ENCODE assay signal across 8 cellular contexts in the genomic region with DNA sequence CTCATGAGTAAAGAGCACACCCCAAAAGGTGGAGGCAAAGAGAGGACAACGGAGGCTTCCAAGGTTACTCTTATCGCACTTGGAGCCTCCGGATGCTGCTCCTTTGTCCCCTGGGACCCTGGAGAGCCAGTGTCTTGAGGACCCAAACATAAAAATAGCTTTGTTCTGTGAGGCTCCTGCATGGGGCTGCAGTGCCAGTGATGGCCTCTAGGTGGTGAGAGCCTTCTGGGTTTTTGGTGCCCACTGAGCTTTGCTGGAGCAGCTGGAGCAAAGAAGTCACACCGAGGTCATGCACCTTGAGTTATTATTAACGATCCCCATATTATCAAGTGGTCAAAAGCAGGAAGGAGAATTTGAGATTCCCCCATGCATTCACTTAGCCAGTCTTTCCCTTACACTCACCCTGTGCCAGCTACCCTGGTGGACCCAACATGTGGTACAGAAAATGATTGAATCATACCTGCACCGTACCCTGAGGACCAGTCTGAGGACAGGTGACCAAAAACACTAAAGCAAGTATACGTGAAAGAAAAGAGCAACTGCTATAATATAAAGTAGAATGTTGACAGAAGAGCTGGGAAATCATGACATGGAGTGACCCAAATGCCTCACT. TPM values are rescaled to one million over a fixed set of nuclear protein-coding genes. Genes with fewer than 3 reads are reported as not detected.
DNase-seq lines count a peak whose midpoint lies in the region; ATAC-seq and TF ChIP-seq lines count a peak whose summit lies in the region.

No MANE protein-coding gene starts in this region.

- H3K27ac ChIP-seq in heart left ventricle = no peak overlapping the region

- peaks cover 0 to 30% (median 0%) of the 10 kb centered on the region in 12 donors for H3K9me3 ChIP-seq in heart left ventricle

- H3K4me1 ChIP-seq in heart left ventricle = no peaks in the 10 kb centered on the region

- TF ChIP-seq POLR2A in heart left ventricle (IDR thresholded peaks at IDR 0.05) = no peak

- no peak overlapping the region for H3K4me3 ChIP-seq in heart left ventricle

- no peak for DNase-seq in Right ventricle myocardium superior
- DNase-seq in Right ventricle myocardium inferior (ENCODE audit: missing footprints) = no peak
- peak; percentile 68 for DNase-seq in activated CD8-positive, alpha-beta memory T cell treated with anti-CD3 and anti-CD28 coated beads, Interleukin-2, amount 50 U/mL, for 48 hours
- DNase-seq in heart left ventricle = peak in 4 of 5 donors; percentile 11 to 64 (median 24)
- peak; percentile 13 to 18 for DNase-seq in stimulated activated CD4-positive, alpha-beta T cell treated with anti-CD3 and anti-CD28 coated beads, Interleukin-1b, Interleukin-23, amount 100 ng/mL, for 4 hours (ENCODE audit: low read depth in 2 of 2)
- no peak for DNase-seq in NCI-H2196 (lab: John Stamatoyannopoulos, UW; ENCODE audit: unreplicated experiment)
- no peak for DNase-seq in NCI-H524 (lab: John Stamatoyannopoulos, UW)

- TF ChIP-seq CTCF in heart left ventricle (IDR thresholded peaks at IDR 0.05) = peak; percentile 71 to 79 (median 75)

- no peaks in the 10 kb centered on the region for H3K27me3 ChIP-seq in heart left ventricle

- WGBS in heart left ventricle, 4 donors = 39 to 54% (median 45%) methylated on average over 7 of the region's 7 CpGs

- H3K36me3 ChIP-seq in heart left ventricle = no peaks in the 10 kb centered on the region

- intact Hi-C loops in Right ventricle myocardium superior (cut with DNase I) (no loop called here), Right ventricle myocardium inferior (cut with DNase I) (no loop called here), heart left ventricle (cut with DNase I) (loop anchor here in 2 of 10 donors (2.0 to 10.0 kb wide), 2 partner anchors 281 to 367 kb away; no protein-coding TSS in a partner anchor)

- ATAC-seq in Right ventricle myocardium superior (ENCODE audit: poor library complexity) = peak; percentile 29
- ATAC-seq in Right ventricle myocardium inferior = no peak
- no peak for ATAC-seq in heart left ventricle
- no peak for ATAC-seq in GM21576 (IDR thresholded peaks at IDR 0.05; ENCODE audit: unreplicated experiment)

RNA-seq across cellular contexts. Expression of gene ZNF682, which starts 41.5 kb away (rescaled TPM):
- total RNA-seq in Right ventricle myocardium superior (6.3 TPM), Right ventricle myocardium inferior (7.0 TPM), heart left ventricle (1 to 10 TPM; 3.3 to 6.8 (median 5.5) TPM)
- 10 to 100 TPM in 1 of 2 donors, 1 to 10 TPM in 1; 3.8 to 10.2 TPM for polyA plus RNA-seq in heart left ventricle

Comparison
In these comparisons a context has a peak if more than half of its experiments do, and no peak if none do; other contexts are left out.
1. DNase-seq: peak in activated CD8-positive, alpha-beta memory T cell treated with anti-CD3 and anti-CD28 coated beads, Interleukin-2, amount 50 U/mL, for 48 hours (single experiment), heart left ventricle (4 of 5) and stimulated activated CD4-positive, alpha-beta T cell treated with anti-CD3 and anti-CD28 coated beads, Interleukin-1b, Interleukin-23, amount 100 ng/mL, for 4 hours (2 of 2); none in Right ventricle myocardium superior (single experiment), Right ventricle myocardium inferior (single experiment), NCI-H2196 (single experiment) and NCI-H524 (0 of 2).